ENCODE assay signal across 8 cellular contexts in the genomic region with DNA sequence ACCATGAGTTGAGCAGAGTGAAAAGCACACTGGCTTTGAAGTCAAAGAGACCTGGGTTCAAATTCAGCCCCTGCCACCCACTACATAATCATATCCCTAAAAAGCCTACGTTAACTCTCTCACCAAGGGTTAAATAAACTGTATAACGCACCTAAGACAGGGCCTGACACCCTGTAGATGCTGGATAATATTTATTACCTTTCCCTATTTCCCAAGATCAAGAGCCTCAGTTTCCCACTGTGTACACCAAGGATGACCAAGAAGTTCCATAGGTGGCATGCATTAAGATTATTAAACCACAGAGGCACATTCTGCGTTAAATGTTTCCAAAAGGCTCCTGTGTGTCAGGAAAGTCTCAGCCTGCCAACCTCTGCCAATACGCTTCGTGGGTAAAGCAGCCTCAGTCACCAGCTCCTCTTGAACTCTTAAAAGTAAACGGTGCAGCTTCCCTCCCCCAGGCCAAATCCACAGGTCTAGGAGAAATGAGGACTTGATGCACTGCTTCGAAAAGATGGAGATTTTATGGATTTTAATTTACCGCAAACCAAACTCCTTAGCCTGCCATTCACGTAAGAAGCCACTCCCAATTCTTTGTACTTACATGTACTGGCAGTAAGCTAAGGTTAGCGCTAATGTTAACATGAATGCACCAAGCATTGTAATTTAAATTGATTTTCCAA. TPM values are rescaled to one million over a fixed set of nuclear protein-coding genes. Genes with fewer than 3 reads are reported as not detected.
DNase-seq lines count a peak whose midpoint lies in the region; ATAC-seq, FAIRE-seq and TF ChIP-seq lines count a peak whose summit lies in the region.

No MANE protein-coding gene starts in this region.

- TF ChIP-seq CTCF in endothelial cell (IDR thresholded peaks at IDR 0.05; ENCODE audit: unreplicated experiment) = no peak

- peaks cover 13% of the 10 kb centered on the region for H3K36me3 Mint-ChIP-seq in endothelial cell (ENCODE audit: low read depth, unreplicated experiment)

- peaks cover 7% of the 10 kb centered on the region for H3K27me3 Mint-ChIP-seq in endothelial cell (ENCODE audit: unreplicated experiment)

- no peak overlapping the region for H3K27ac Mint-ChIP-seq in endothelial cell (ENCODE audit: unreplicated experiment)

- H3K4me3 Mint-ChIP-seq in endothelial cell (ENCODE audit: unreplicated experiment) = peak overlapping the region; percentile 96

- ATAC-seq in GM18867 (IDR thresholded peaks at IDR 0.05; ENCODE audit: unreplicated experiment) = no peak

- peaks cover 60% of the 10 kb centered on the region for H3K4me1 Mint-ChIP-seq in endothelial cell (ENCODE audit: unreplicated experiment)

- no peaks in the 10 kb centered on the region for H3K9me3 Mint-ChIP-seq in endothelial cell (ENCODE audit: unreplicated experiment)

- no peak for FAIRE-seq in RCC 7860 (lab: Jason Lieb, UNC)

- peak; percentile 31 for DNase-seq in DMS 273 (lab: John Stamatoyannopoulos, UW; ENCODE audit: unreplicated experiment)
- no peak for DNase-seq in DMS 273 treated with DMSO at 0.1 percent for 48 hours (lab: John Stamatoyannopoulos, UW)
- DNase-seq in OCI-M1 (lab: John Stamatoyannopoulos, UW) = peak; percentile 73
- no peak for DNase-seq in endothelial cell (ENCODE audit: low spot score)
- peak; percentile 19 for DNase-seq in retina
- DNase-seq in RCC 7860 (ENCODE audit: low spot score) = no peak
- no peak for DNase-seq in middle frontal gyrus (ENCODE audit: extremely low spot score, low spot score)

RNA-seq across cellular contexts. Expression of gene USP24, which starts 2.7 kb away (rescaled TPM):
- total RNA-seq in endothelial cell (ENCODE audit: unreplicated experiment) = 37.7 TPM

Comparison
In these comparisons a context has a peak if more than half of its experiments do, and no peak if none do; other contexts are left out.
1. DNase-seq: peak in DMS 273 (single experiment), OCI-M1 (single experiment) and retina (single experiment); none in DMS 273 treated with DMSO at 0.1 percent for 48 hours (single experiment), endothelial cell (single experiment), RCC 7860 (single experiment) and middle frontal gyrus (single experiment).